In genomic region chr20:16803965-16804792, GRCh38 we compare ENCODE assay signal across 8 cellular contexts. TPM values are rescaled to one million over a fixed set of nuclear protein-coding genes. Genes with fewer than 3 reads are reported as not detected.
DNase-seq lines count a peak whose midpoint lies in the region; ATAC-seq and TF ChIP-seq lines count a peak whose summit lies in the region.

No MANE protein-coding gene starts in this region.

- peak; percentile 88 for TF ChIP-seq CTCF in DOHH2 (IDR thresholded peaks at IDR 0.05; ENCODE audit: low read depth, low read length, poor library complexity, severe bottlenecking)
- TF ChIP-seq CTCF in neural crest cell (conservative IDR thresholded peaks at IDR 0.05) = peak; percentile 88
- TF ChIP-seq CTCF in vagina (IDR thresholded peaks at IDR 0.05) = peak in 2 of 3 experiments; percentile 49 to 68

- no peak for TF ChIP-seq POLR2A in vagina (IDR thresholded peaks at IDR 0.05)

- DNase-seq in NCI-H345 (lab: John Stamatoyannopoulos, UW) (peak; percentile 74), neural crest cell (ENCODE audit: low read depth, low spot score) (peak; percentile 80), vagina (ENCODE audit: extremely low spot score in 2 of 2) (no peak)
- peak; percentile 73 for DNase-seq in activated CD8-positive, alpha-beta memory T cell treated with anti-CD3 and anti-CD28 coated beads for 24 hours

- H3K36me3 Mint-ChIP-seq in neural crest cell (ENCODE audit: low read depth) = no peaks in the 10 kb centered on the region

- H3K27me3 Mint-ChIP-seq in neural crest cell (ENCODE audit: low read depth) = peaks cover 24% of the 10 kb centered on the region

- no peak overlapping the region for H3K4me2 ChIP-seq in DOHH2 (ENCODE audit: low read length)

- H3K9me2 ChIP-seq in DOHH2 (replicated peaks; ENCODE audit: control insufficient read depth, low read length) = no peaks in the 10 kb centered on the region

- intact Hi-C loops in vagina (cut with DNase I) = loop anchor here (2.0 kb wide), 1 partner anchor 627 kb away; no protein-coding TSS in a partner anchor

- no peaks in the 10 kb centered on the region for H3K4me1 ChIP-seq in DOHH2 (ENCODE audit: control insufficient read depth, low read length)
- H3K4me1 ChIP-seq in vagina = no peaks in the 10 kb centered on the region

- H3K27ac Mint-ChIP-seq in neural crest cell (ENCODE audit: unreplicated experiment) = no peak overlapping the region

- H3K4me3 ChIP-seq in DOHH2 (ENCODE audit: low read length) = no peak overlapping the region
- no peak overlapping the region for H3K4me3 ChIP-seq in vagina

- H3K36me3 ChIP-seq in DOHH2 (ENCODE audit: control insufficient read depth, low read length) = no peaks in the 10 kb centered on the region
- no peaks in the 10 kb centered on the region for H3K36me3 ChIP-seq in vagina

- H3K9me3 ChIP-seq in DOHH2 (ENCODE audit: control insufficient read depth, insufficient read depth, low read length) (no peaks in the 10 kb centered on the region), vagina (no peaks in the 10 kb centered on the region)

- H4K20me1 ChIP-seq in DOHH2 (ENCODE audit: control insufficient read depth, insufficient read depth, low read depth, low read length) = no peaks in the 10 kb centered on the region

- H3K9me3 Mint-ChIP-seq in neural crest cell = no peaks in the 10 kb centered on the region

- peaks cover 2% of the 10 kb centered on the region for H3K27me3 ChIP-seq in DOHH2 (ENCODE audit: control insufficient read depth, low read length)
- H3K27me3 ChIP-seq in vagina = no peaks in the 10 kb centered on the region

- H3K4me1 Mint-ChIP-seq in neural crest cell = peaks cover 5% of the 10 kb centered on the region

- H3K4me3 Mint-ChIP-seq in neural crest cell = no peak overlapping the region

- ATAC-seq in HG02759 (IDR thresholded peaks at IDR 0.05; ENCODE audit: unreplicated experiment) (peak; percentile 61), esophagus mucosa (peak; percentile 60), GM21360 (IDR thresholded peaks at IDR 0.05; ENCODE audit: unreplicated experiment) (no peak)

- H3K27ac ChIP-seq in DOHH2 (ENCODE audit: low read depth, low read length) (no peak overlapping the region), vagina (no peak overlapping the region)

- H3K79me2 ChIP-seq in DOHH2 (ENCODE audit: control insufficient read depth, low read length) = no peaks in the 10 kb centered on the region

- H3F3A ChIP-seq in DOHH2 (ENCODE audit: control insufficient read depth, insufficient read depth) = no peaks in the 10 kb centered on the region

RNA-seq across cellular contexts. Expression of gene OTOR, which starts 56.0 kb away (rescaled TPM):
- total RNA-seq in esophagus mucosa (not detected), neural crest cell (not detected in 2 replicates), vagina (not detected)

Comparison
In these comparisons a context has a peak if more than half of its experiments do, and no peak if none do; other contexts are left out.
1. DNase-seq: peak in NCI-H345 (single experiment), activated CD8-positive, alpha-beta memory T cell treated with anti-CD3 and anti-CD28 coated beads for 24 hours (single experiment) and neural crest cell (single experiment); none in vagina (0 of 2).
2. Peak in every context shown above with its lines, with median percentiles within 50 percentile points of each other: CTCF ChIP-seq.